Comparison of ENCODE assay signal across 16 cellular contexts in genomic region chr10:60524541-60524940, GRCh38.
DNase-seq lines count a peak whose midpoint lies in the region; ATAC-seq and TF ChIP-seq lines count a peak whose summit lies in the region.
"Had no signal": no experiment of that assay in that cellular context is flagged by ENCODE, and none has a peak within 500 bp of the region (broad histone marks: within the 10 kb centered on the region; RNA-seq: fewer than 3 reads in every experiment).

No MANE protein-coding gene starts in this region.

- H3K4me3 ChIP-seq in BJ (ENCODE audit: low read depth, low read length) (no peak overlapping the region), right atrium auricular region (no peak overlapping the region)
- H3K4me3 ChIP-seq: left lung, transverse colon had no signal

- no peak overlapping the region for H3K4me3 Mint-ChIP-seq in WTC11
- no peak overlapping the region for H3K4me3 Mint-ChIP-seq in T-helper 17 cell
- H3K4me3 Mint-ChIP-seq: activated naive CD8-positive, alpha-beta T cell treated with anti-CD3 and anti-CD28 coated beads, Interleukin-2, amount 10 ng/mL, durations not matched to agents 7 days and 5 days; CD8-positive, alpha-beta T cell; nephron had no signal

- peaks cover 19% of the 10 kb centered on the region for H3K9me3 Mint-ChIP-seq in WTC11
- H3K9me3 Mint-ChIP-seq: activated naive CD8-positive, alpha-beta T cell treated with anti-CD3 and anti-CD28 coated beads, Interleukin-2, amount 10 ng/mL, durations not matched to agents 7 days and 5 days had no signal

- POLR2A ChIA-PET in BJ (lab: Charles Lee) (no interaction called here), WTC11 (lab: Charles Lee) (no interaction called here)

- DNase-seq in BJ (ENCODE audit: low read depth) (peak; percentile 14), GM04503 (ENCODE audit: low read depth) (peak; percentile 2), astrocyte of the hippocampus (ENCODE audit: low read depth, low spot score) (peak; percentile 37), iris pigment epithelial cell (ENCODE audit: low read depth) (peak; percentile 86), right atrium auricular region (ENCODE audit: low spot score) (no peak), NCI-H2107 (lab: John Stamatoyannopoulos, UW) (no peak), WTC11 (ENCODE audit: low spot score) (no peak), T-helper 17 cell (no peak)
- DNase-seq: activated CD4-positive, alpha-beta T cell treated with anti-CD3 and anti-CD28 coated beads, Interleukin-2, amount 50 U/mL, for 4 hours; activated naive CD8-positive, alpha-beta T cell treated with anti-CD3 and anti-CD28 coated beads, Interleukin-2, amount 10 ng/mL, durations not matched to agents 7 days and 5 days; CD8-positive, alpha-beta T cell; cortex of kidney; left lung; PC-3; transverse colon had no signal

- H3K4me1 Mint-ChIP-seq in WTC11 (peaks cover 36% of the 10 kb centered on the region), T-helper 17 cell (peaks cover 4% of the 10 kb centered on the region)
- H3K4me1 Mint-ChIP-seq: activated naive CD8-positive, alpha-beta T cell treated with anti-CD3 and anti-CD28 coated beads, Interleukin-2, amount 10 ng/mL, durations not matched to agents 7 days and 5 days had no signal

- H3K27ac ChIP-seq in right atrium auricular region, result no peak overlapping the region
- H3K27ac ChIP-seq: left lung, transverse colon had no signal

- no peaks in the 10 kb centered on the region for H3K9me3 ChIP-seq in right atrium auricular region
- H3K9me3 ChIP-seq in T-helper 17 cell (ENCODE audit: control insufficient read depth, low read length, poor library complexity, severe bottlenecking), result no peaks in the 10 kb centered on the region
- H3K9me3 ChIP-seq: left lung, transverse colon had no signal

- H3K27ac Mint-ChIP-seq in WTC11 (no peak overlapping the region), T-helper 17 cell (no peak overlapping the region)
- H3K27ac Mint-ChIP-seq: activated naive CD8-positive, alpha-beta T cell treated with anti-CD3 and anti-CD28 coated beads, Interleukin-2, amount 10 ng/mL, durations not matched to agents 7 days and 5 days; CD8-positive, alpha-beta T cell; nephron had no signal

- no peaks in the 10 kb centered on the region for H3K36me3 ChIP-seq in BJ (ENCODE audit: control insufficient read depth, insufficient read depth, low read length)
- no peaks in the 10 kb centered on the region for H3K36me3 ChIP-seq in right atrium auricular region
- H3K36me3 ChIP-seq: left lung, transverse colon had no signal

- peaks cover 0 to 8% of the 10 kb centered on the region in 2 donors for H3K4me1 ChIP-seq in right atrium auricular region
- H3K4me1 ChIP-seq: left lung, transverse colon had no signal

- H3K27me3 ChIP-seq in BJ (ENCODE audit: control insufficient read depth, insufficient read depth, low read length), result no peaks in the 10 kb centered on the region; the same call in 1 of the 2 replicates
- no peaks in the 10 kb centered on the region for H3K27me3 ChIP-seq in right atrium auricular region
- H3K27me3 ChIP-seq: left lung, transverse colon had no signal

- no peaks in the 10 kb centered on the region for H3K27me3 Mint-ChIP-seq in WTC11 (ENCODE audit: low read depth)
- no peaks in the 10 kb centered on the region for H3K27me3 Mint-ChIP-seq in T-helper 17 cell
- H3K27me3 Mint-ChIP-seq: activated naive CD8-positive, alpha-beta T cell treated with anti-CD3 and anti-CD28 coated beads, Interleukin-2, amount 10 ng/mL, durations not matched to agents 7 days and 5 days had no signal

- no peak for TF ChIP-seq CTCF in BJ (IDR thresholded peaks at IDR 0.05; ENCODE audit: insufficient read depth, low read depth, low read length)
- TF ChIP-seq CTCF in right atrium auricular region (IDR thresholded peaks at IDR 0.05), result no peak
- TF ChIP-seq CTCF in WTC11 (IDR thresholded peaks at IDR 0.05), result no peak

- ATAC-seq in WTC11, result no peak
- no peak for ATAC-seq in T-helper 17 cell
- ATAC-seq: CD8-positive, alpha-beta T cell; left lung; PC-3 had no signal

- H3K36me3 Mint-ChIP-seq in WTC11, result peaks cover 16% of the 10 kb centered on the region
- peaks cover 3% of the 10 kb centered on the region for H3K36me3 Mint-ChIP-seq in T-helper 17 cell (ENCODE audit: low read depth)
- H3K36me3 Mint-ChIP-seq: activated naive CD8-positive, alpha-beta T cell treated with anti-CD3 and anti-CD28 coated beads, Interleukin-2, amount 10 ng/mL, durations not matched to agents 7 days and 5 days; CD8-positive, alpha-beta T cell had no signal

- CTCF ChIA-PET in BJ (lab: Yijun Ruan, JAX) (interaction anchor here (0.6 kb wide), 1 partner anchor 202 kb away, joined by 3 read pairs; no protein-coding TSS in a partner anchor), WTC11 (lab: Charles Lee) (no interaction called here)

TF ChIP-seq in WTC11, 78 proteins besides CTCF, POLR2A, EP300 and RAD21:
- no peak for TF ChIP-seq USF2 (CRISPR knock-in tag; IDR thresholded peaks at IDR 0.05)
- no peak for TF ChIP-seq ZNF416 (CRISPR knock-in tag; IDR thresholded peaks at IDR 0.05)
- TF ChIP-seq ZNF423 (CRISPR knock-in tag; IDR thresholded peaks at IDR 0.05), result no peak

Comparison
In these comparisons a context has a peak if more than half of its experiments do, and no peak if none do; other contexts are left out.
1. DNase-seq: peak in BJ (single experiment), GM04503 (single experiment), astrocyte of the hippocampus (single experiment) and iris pigment epithelial cell (single experiment); none in right atrium auricular region (single experiment), NCI-H2107 (single experiment), WTC11 (single experiment) and T-helper 17 cell (0 of 3).